ENCODE assay signal across 16 cellular contexts in genomic region chr14:94897092-94897491, GRCh38.
DNase-seq lines count a peak whose midpoint lies in the region; TF ChIP-seq lines count a peak whose summit lies in the region.
"Had no signal": no experiment of that assay in that cellular context is flagged by ENCODE, and none has a peak within 500 bp of the region (broad histone marks: within the 10 kb centered on the region; RNA-seq: fewer than 3 reads in every experiment).

No MANE protein-coding gene starts in this region.

- peaks cover 4% of the 10 kb centered on the region for H3K27me3 ChIP-seq in osteoblast (ENCODE audit: insufficient read depth, low read length)
- peaks cover 54% of the 10 kb centered on the region for H3K27me3 ChIP-seq in BE2C
- H3K27me3 ChIP-seq in SJCRH30: no peaks in the 10 kb centered on the region

- H3K4me2 ChIP-seq in osteoblast (ENCODE audit: insufficient read depth, low read length): peak overlapping the region; percentile 54

- no peaks in the 10 kb centered on the region for H3K9me3 ChIP-seq in osteoblast (ENCODE audit: low read depth, low read length)
- no peaks in the 10 kb centered on the region for H3K9me3 ChIP-seq in BE2C
- H3K9me3 ChIP-seq in SJCRH30 (replicated peaks): no peaks in the 10 kb centered on the region

- DNase-seq in EL (peak; percentile 9), RPMI7951 (ENCODE audit: low read depth) (peak; percentile 23), fibroblast of peridontal ligament (ENCODE audit: extremely low read depth) (peak; percentile 68), osteoblast (ENCODE audit: insufficient read length, low spot score, missing footprints) (no peak), BE2C (no peak), SJCRH30 (no peak)
- DNase-seq in stimulated activated CD8-positive, alpha-beta memory T cell treated with anti-CD3 and anti-CD28 coated beads, Interleukin-4, amount 100 ng/mL, for 48 hours: no peak
- no peak for DNase-seq in activated naive CD4-positive, alpha-beta T cell (lab: John Stamatoyannopoulos, UW)
- DNase-seq: activated B cell treated with CpG ODN at 0.5 μM for 24 hours; activated CD8-positive, alpha-beta memory T cell treated with anti-CD3 and anti-CD28 coated beads for 24 hours; dermis blood vessel endothelial cell; erythroblast; naive B cell; NCI-H2029; NCI-H526 treated with DMSO at 0.1 percent for 48 hours; PC-3 had no signal

- H3K36me3 ChIP-seq in osteoblast (ENCODE audit: insufficient read depth, low read length) (no peaks in the 10 kb centered on the region), BE2C (no peaks in the 10 kb centered on the region), SJCRH30 (no peaks in the 10 kb centered on the region)

- no peaks in the 10 kb centered on the region for H4K20me1 ChIP-seq in osteoblast (ENCODE audit: insufficient read depth, low read length)

- TF ChIP-seq CTCF in osteoblast (IDR thresholded peaks at IDR 0.05; ENCODE audit: extremely low read depth, low read depth, low read length) (no peak), BE2C (IDR thresholded peaks at IDR 0.05; ENCODE audit: low read depth, low read length) (no peak)

- no peaks in the 10 kb centered on the region for H3K79me2 ChIP-seq in osteoblast (ENCODE audit: insufficient read depth, low read length)

- H3K4me1 ChIP-seq in osteoblast (ENCODE audit: insufficient read depth, low read length) (peaks cover 11% of the 10 kb centered on the region), BE2C (no peaks in the 10 kb centered on the region), SJCRH30 (no peaks in the 10 kb centered on the region; the same call in 1 of the 2 replicates)

- H3K4me3 ChIP-seq in osteoblast (ENCODE audit: insufficient read depth, low read length): no peak overlapping the region
- H3K4me3 ChIP-seq in BE2C (ENCODE audit: low read depth, low read length): no peak overlapping the region
- H3K4me3 ChIP-seq in SJCRH30: no peak overlapping the region

- H2AFZ ChIP-seq in osteoblast (ENCODE audit: low read length): no peak overlapping the region

- H3K27ac ChIP-seq in osteoblast (ENCODE audit: low read depth, low read length) (no peak overlapping the region), SJCRH30 (no peak overlapping the region)

Comparison
In these comparisons a context has a peak if more than half of its experiments do, and no peak if none do; other contexts are left out.
1. DNase-seq: peak in EL (single experiment), RPMI7951 (single experiment) and fibroblast of peridontal ligament (single experiment); none in osteoblast (single experiment), BE2C (single experiment), stimulated activated CD8-positive, alpha-beta memory T cell treated with anti-CD3 and anti-CD28 coated beads, Interleukin-4, amount 100 ng/mL, for 48 hours (single experiment), SJCRH30 (0 of 2) and activated naive CD4-positive, alpha-beta T cell (0 of 4).